Comparison of ENCODE assay signal across 20 cellular contexts in genomic region chr5:100424017-100424416, GRCh38.
"Had no signal": no experiment of that assay in that cellular context is flagged by ENCODE, and none has a peak within 500 bp of the region (broad histone marks: within the 10 kb centered on the region; RNA-seq: fewer than 3 reads in every experiment).

No MANE protein-coding gene starts in this region.

- ATAC-seq: activated CD8-positive, alpha-beta memory T cell treated with anti-CD3 and anti-CD28 coated beads, Interleukin-2, amount 10 ng/mL, durations not matched to agents 7 days and 5 days; lower lobe of right lung; stimulated activated naive B cell treated with anti-CD40 and anti-IgM and Interleukin-4, amounts not matched to agents 10 μg/mL and 1 μg/mL and 100 μg/mL, for 72 hours; WTC11 had no signal

- H3K36me3 ChIP-seq: breast epithelium, lower lobe of right lung, thoracic aorta, upper lobe of left lung had no signal

- H3K27ac ChIP-seq: breast epithelium, lower lobe of right lung, thoracic aorta, upper lobe of left lung had no signal

- H3K4me1 ChIP-seq: breast epithelium, lower lobe of right lung, upper lobe of left lung had no signal

- H3K4me3 Mint-ChIP-seq: activated CD4-positive, alpha-beta memory T cell treated with anti-CD3 and anti-CD28 coated beads for 36 hours; activated CD8-positive, alpha-beta memory T cell treated with anti-CD3 and anti-CD28 coated beads, Interleukin-2, amount 10 ng/mL, durations not matched to agents 7 days and 5 days; activated naive CD4-positive, alpha-beta T cell treated with anti-CD3 and anti-CD28 coated beads for 36 hours; dendritic cell treated with granulocyte-macrophage colony-stimulating factor and Interleukin-4, amounts not matched to agents 40 ng/mL and 50 ng/mL, for 4 days; stimulated activated naive B cell treated with anti-CD40 and anti-IgM and Interleukin-4, amounts not matched to agents 10 μg/mL and 1 μg/mL and 100 μg/mL, for 72 hours; T-helper 1 cell treated with Interleukin-12 subunit alpha and Interleukin-12 subunit beta and Interleukin-4 antibody, amounts not matched to agents 30 μg/mL and 1 μg/mL, for 36 hours; WTC11 had no signal

- H3K36me3 Mint-ChIP-seq: activated CD8-positive, alpha-beta memory T cell treated with anti-CD3 and anti-CD28 coated beads, Interleukin-2, amount 10 ng/mL, durations not matched to agents 7 days and 5 days had no signal

- H3K27ac Mint-ChIP-seq: activated CD4-positive, alpha-beta memory T cell treated with anti-CD3 and anti-CD28 coated beads for 36 hours; activated CD8-positive, alpha-beta memory T cell treated with anti-CD3 and anti-CD28 coated beads, Interleukin-2, amount 10 ng/mL, durations not matched to agents 7 days and 5 days; activated naive CD4-positive, alpha-beta T cell treated with anti-CD3 and anti-CD28 coated beads for 36 hours; dendritic cell treated with granulocyte-macrophage colony-stimulating factor and Interleukin-4, amounts not matched to agents 40 ng/mL and 50 ng/mL, for 4 days; stimulated activated naive B cell treated with anti-CD40 and anti-IgM and Interleukin-4, amounts not matched to agents 10 μg/mL and 1 μg/mL and 100 μg/mL, for 72 hours; T-helper 1 cell treated with Interleukin-12 subunit alpha and Interleukin-12 subunit beta and Interleukin-4 antibody, amounts not matched to agents 30 μg/mL and 1 μg/mL, for 36 hours; WTC11 had no signal

- H3K4me3 ChIP-seq: breast epithelium, lower lobe of right lung, thoracic aorta, upper lobe of left lung had no signal

- H3K27me3 Mint-ChIP-seq: activated CD4-positive, alpha-beta memory T cell treated with anti-CD3 and anti-CD28 coated beads for 36 hours; activated CD8-positive, alpha-beta memory T cell treated with anti-CD3 and anti-CD28 coated beads, Interleukin-2, amount 10 ng/mL, durations not matched to agents 7 days and 5 days; dendritic cell treated with granulocyte-macrophage colony-stimulating factor and Interleukin-4, amounts not matched to agents 40 ng/mL and 50 ng/mL, for 4 days; stimulated activated naive B cell treated with anti-CD40 and anti-IgM and Interleukin-4, amounts not matched to agents 10 μg/mL and 1 μg/mL and 100 μg/mL, for 72 hours had no signal

- H3K4me1 Mint-ChIP-seq: activated CD8-positive, alpha-beta memory T cell treated with anti-CD3 and anti-CD28 coated beads, Interleukin-2, amount 10 ng/mL, durations not matched to agents 7 days and 5 days; stimulated activated naive B cell treated with anti-CD40 and anti-IgM and Interleukin-4, amounts not matched to agents 10 μg/mL and 1 μg/mL and 100 μg/mL, for 72 hours; WTC11 had no signal

- DNase-seq: activated CD4-positive, alpha-beta memory T cell treated with anti-CD3 and anti-CD28 coated beads for 36 hours; activated CD4-positive, alpha-beta T cell treated with anti-CD3 and anti-CD28 coated beads for 4 hours; activated CD8-positive, alpha-beta memory T cell treated with anti-CD3 and anti-CD28 coated beads, Interleukin-2, amount 10 ng/mL, durations not matched to agents 7 days and 5 days; activated naive CD4-positive, alpha-beta T cell treated with anti-CD3 and anti-CD28 coated beads for 36 hours; activated T-cell treated with anti-CD3 and anti-CD28 coated beads, Interleukin-2, amount 50 U/mL, for 1 hour; aorta; effector memory CD4-positive, alpha-beta T cell; hypothalamus; islet precursor cell; lower lobe of right lung; midbrain; occipital lobe; retina; stimulated activated naive B cell treated with anti-CD40 and anti-IgM and Interleukin-4, amounts not matched to agents 10 μg/mL and 1 μg/mL and 100 μg/mL, for 72 hours; upper lobe of left lung had no signal

- H3K27me3 ChIP-seq: breast epithelium, upper lobe of left lung had no signal
